8 cellular contexts compared by ENCODE assay signal in the genomic region with DNA sequence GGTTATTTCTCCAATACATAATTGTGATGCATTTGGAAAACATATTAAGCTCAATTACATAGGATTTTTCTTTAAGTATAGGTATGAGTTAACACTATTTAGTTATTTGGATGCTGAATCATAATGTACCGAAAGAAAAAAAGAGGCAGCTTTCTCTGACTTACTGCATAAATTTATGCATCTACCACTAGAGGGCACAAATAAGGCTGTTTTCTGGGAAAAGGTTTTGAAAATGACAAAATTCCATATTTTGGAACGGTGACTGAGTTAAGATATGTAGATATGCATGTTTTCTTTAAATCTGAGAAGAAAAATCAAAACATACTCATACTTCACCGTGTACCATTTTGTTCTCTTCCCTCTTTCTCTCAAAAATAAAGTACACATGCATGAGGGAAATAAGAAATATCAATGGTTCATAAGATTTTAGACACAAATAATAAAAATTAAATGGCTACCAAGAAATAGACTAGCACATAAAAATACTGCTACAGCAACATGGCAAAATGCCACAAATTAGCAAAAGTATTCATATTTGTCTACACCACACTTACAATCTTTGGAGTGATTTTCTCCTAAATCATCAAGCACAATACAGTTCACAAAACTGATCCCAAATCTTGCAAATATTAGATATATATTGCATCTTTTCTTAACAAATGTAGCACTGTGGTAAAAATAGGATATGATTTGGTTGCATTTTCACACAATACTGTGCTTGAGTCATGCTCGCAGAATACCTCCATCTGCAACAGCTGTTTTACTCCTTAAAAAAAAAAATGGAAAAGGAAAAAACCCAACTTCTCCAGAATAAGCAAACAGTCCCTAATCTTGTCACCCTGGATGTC.
DNase-seq lines count a peak whose midpoint lies in the region; ATAC-seq and TF ChIP-seq lines count a peak whose summit lies in the region.
"Had no signal": no experiment of that assay in that cellular context is flagged by ENCODE, and none has a peak within 500 bp of the region (broad histone marks: within the 10 kb centered on the region; RNA-seq: fewer than 3 reads in every experiment).

No MANE protein-coding gene starts in this region.

- peak; percentile 42 for TF ChIP-seq RAD21 in Ishikawa (IDR thresholded peaks at IDR 0.05; ENCODE audit: low read depth)

- H3K27ac ChIP-seq in lung (ENCODE audit: low read depth in 1 of 2, low read length in 1 of 2): no peak overlapping the region
- H3K27ac ChIP-seq: neutrophil had no signal

- peak; percentile 46 for DNase-seq in astrocyte of the spinal cord (ENCODE audit: low read depth, low spot score)
- DNase-seq in lung (ENCODE audit: low spot score): no peak
- DNase-seq in HuH-7 (ENCODE audit: low spot score): no peak
- no peak for DNase-seq in T1000 (lab: John Stamatoyannopoulos, UW)

- TF ChIP-seq CTCF in GM12872 (IDR thresholded peaks at IDR 0.05; ENCODE audit: insufficient read depth, low read depth, low read length): peak; percentile 57
- peak; percentile 75 for TF ChIP-seq CTCF in astrocyte of the spinal cord (IDR thresholded peaks at IDR 0.05; ENCODE audit: low read depth, low read length)
- TF ChIP-seq CTCF in lung (IDR thresholded peaks at IDR 0.05; ENCODE audit: control extremely low read depth, extremely low read depth): peak; percentile 14

- H3K4me1 ChIP-seq in lung (ENCODE audit: control insufficient read depth in 2 of 2, insufficient read depth in 2 of 2, low read length in 2 of 2): no peaks in the 10 kb centered on the region

- H3K4me3 ChIP-seq in astrocyte of the spinal cord (ENCODE audit: low read depth, low read length) (no peak overlapping the region), lung (no peak overlapping the region)

- no peaks in the 10 kb centered on the region for H3K36me3 ChIP-seq in lung (ENCODE audit: control insufficient read depth in 2 of 2, insufficient read depth in 2 of 2, low read length in 2 of 2)
- H3K36me3 ChIP-seq: neutrophil had no signal

- no peaks in the 10 kb centered on the region for H3K27me3 ChIP-seq in lung (ENCODE audit: control insufficient read depth, insufficient read depth)
- H3K27me3 ChIP-seq: neutrophil had no signal

- no peak for TF ChIP-seq EP300 in Ishikawa (IDR thresholded peaks at IDR 0.05; ENCODE audit: borderline replicate concordance)

- no peaks in the 10 kb centered on the region for H3K9me3 ChIP-seq in lung (ENCODE audit: control insufficient read depth in 2 of 2, insufficient read depth in 1 of 2, low read length in 1 of 2)
- H3K9me3 ChIP-seq: neutrophil had no signal

- no peak for ATAC-seq in lung (ENCODE audit: insufficient read depth, low FRiP score)
- no peak for ATAC-seq in GM21515 (IDR thresholded peaks at IDR 0.05; ENCODE audit: unreplicated experiment)

- WGBS in lung, 2 donors: 35 to 41% methylated on average over 4 of the region's 4 CpGs

- in situ Hi-C loops in astrocyte of the spinal cord (cut with HindIII; ENCODE audit: low sequenced_read_pairs): no loop called here

TF ChIP-seq in Ishikawa, 13 proteins besides CTCF, POLR2A, EP300 and RAD21:
- TF ChIP-seq EGR1 (IDR thresholded peaks at IDR 0.05) (no peak), USF1 (IDR thresholded peaks at IDR 0.05) (no peak), YY1 (IDR thresholded peaks at IDR 0.05; ENCODE audit: low read depth) (no peak), NFIC (IDR thresholded peaks at IDR 0.05) (no peak), ZBTB7A (IDR thresholded peaks at IDR 0.05; ENCODE audit: low read depth) (no peak), TCF12 (IDR thresholded peaks at IDR 0.05; ENCODE audit: low read depth) (no peak), FOXM1 (IDR thresholded peaks at IDR 0.05; ENCODE audit: borderline replicate concordance, low read depth) (no peak), CEBPB (IDR thresholded peaks at IDR 0.05) (no peak), TAF1 (IDR thresholded peaks at IDR 0.05; ENCODE audit: low read depth) (no peak), CREB1 (IDR thresholded peaks at IDR 0.05; ENCODE audit: low read depth) (no peak), TEAD4 (IDR thresholded peaks at IDR 0.05) (no peak)
- TF ChIP-seq, protein P1, sequence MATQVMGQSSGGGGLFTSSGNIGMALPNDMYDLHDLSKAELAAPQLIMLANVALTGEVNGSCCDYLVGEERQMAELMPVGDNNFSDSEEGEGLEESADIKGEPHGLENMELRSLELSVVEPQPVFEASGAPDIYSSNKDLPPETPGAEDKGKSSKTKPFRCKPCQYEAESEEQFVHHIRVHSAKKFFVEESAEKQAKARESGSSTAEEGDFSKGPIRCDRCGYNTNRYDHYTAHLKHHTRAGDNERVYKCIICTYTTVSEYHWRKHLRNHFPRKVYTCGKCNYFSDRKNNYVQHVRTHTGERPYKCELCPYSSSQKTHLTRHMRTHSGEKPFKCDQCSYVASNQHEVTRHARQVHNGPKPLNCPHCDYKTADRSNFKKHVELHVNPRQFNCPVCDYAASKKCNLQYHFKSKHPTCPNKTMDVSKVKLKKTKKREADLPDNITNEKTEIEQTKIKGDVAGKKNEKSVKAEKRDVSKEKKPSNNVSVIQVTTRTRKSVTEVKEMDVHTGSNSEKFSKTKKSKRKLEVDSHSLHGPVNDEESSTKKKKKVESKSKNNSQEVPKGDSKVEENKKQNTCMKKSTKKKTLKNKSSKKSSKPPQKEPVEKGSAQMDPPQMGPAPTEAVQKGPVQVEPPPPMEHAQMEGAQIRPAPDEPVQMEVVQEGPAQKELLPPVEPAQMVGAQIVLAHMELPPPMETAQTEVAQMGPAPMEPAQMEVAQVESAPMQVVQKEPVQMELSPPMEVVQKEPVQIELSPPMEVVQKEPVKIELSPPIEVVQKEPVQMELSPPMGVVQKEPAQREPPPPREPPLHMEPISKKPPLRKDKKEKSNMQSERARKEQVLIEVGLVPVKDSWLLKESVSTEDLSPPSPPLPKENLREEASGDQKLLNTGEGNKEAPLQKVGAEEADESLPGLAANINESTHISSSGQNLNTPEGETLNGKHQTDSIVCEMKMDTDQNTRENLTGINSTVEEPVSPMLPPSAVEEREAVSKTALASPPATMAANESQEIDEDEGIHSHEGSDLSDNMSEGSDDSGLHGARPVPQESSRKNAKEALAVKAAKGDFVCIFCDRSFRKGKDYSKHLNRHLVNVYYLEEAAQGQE (IDR thresholded peaks at IDR 0.05; ENCODE audit: low read depth): no peak
- TF ChIP-seq, protein P2, sequence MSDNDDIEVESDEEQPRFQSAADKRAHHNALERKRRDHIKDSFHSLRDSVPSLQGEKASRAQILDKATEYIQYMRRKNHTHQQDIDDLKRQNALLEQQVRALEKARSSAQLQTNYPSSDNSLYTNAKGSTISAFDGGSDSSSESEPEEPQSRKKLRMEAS (IDR thresholded peaks at IDR 0.05): no peak

Comparison
In these comparisons a context has a peak if more than half of its experiments do, and no peak if none do; other contexts are left out.
1. CTCF ChIP-seq: peak in every context shown above with its lines; median percentile 75 in astrocyte of the spinal cord; 57 in GM12872; 14 in lung.